Comparison of ENCODE assay signal across 13 cellular contexts in the genomic region with DNA sequence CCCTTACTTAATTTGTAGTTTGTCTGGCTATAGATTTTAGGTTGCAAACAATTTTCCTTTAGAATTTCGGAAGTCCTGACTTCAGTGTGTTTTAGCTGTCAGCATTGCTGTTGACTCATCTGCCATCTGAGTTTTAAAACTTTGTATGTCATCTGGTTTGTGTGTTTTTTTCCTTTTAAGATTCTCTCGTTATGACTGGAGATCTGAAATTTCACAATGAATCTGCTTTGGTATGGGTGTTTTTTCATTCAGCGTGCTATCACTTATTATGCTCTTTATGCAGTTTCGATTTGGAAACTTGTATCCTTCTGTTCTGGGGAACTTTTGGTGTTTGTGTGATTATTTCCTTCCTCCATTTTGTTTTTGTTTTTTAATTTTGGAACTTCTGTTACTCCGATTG. TPM values are rescaled to one million over a fixed set of nuclear protein-coding genes. Genes with fewer than 3 reads are reported as not detected.
DNase-seq lines count a peak whose midpoint lies in the region; ATAC-seq lines count a peak whose summit lies in the region.
"Had no signal": no experiment of that assay in that cellular context is flagged by ENCODE, and none has a peak within 500 bp of the region (broad histone marks: within the 10 kb centered on the region; RNA-seq: fewer than 3 reads in every experiment).

No MANE protein-coding gene starts in this region.

- H3K4me3 Mint-ChIP-seq in T-helper 1 cell treated with Interleukin-12 subunit alpha and Interleukin-12 subunit beta and Interleukin-4 antibody, amounts not matched to agents 30 μg/mL and 1 μg/mL, for 36 hours = peak overlapping the region; percentile 35
- H3K4me3 Mint-ChIP-seq: activated naive CD4-positive, alpha-beta T cell treated with anti-CD3 and anti-CD28 coated beads, Interleukin-2, amount 50 U/mL, for 24 hours; CD14-positive monocyte had no signal

- peaks cover 34% of the 10 kb centered on the region for H3K9me3 Mint-ChIP-seq in T-helper 1 cell treated with Interleukin-12 subunit alpha and Interleukin-12 subunit beta and Interleukin-4 antibody, amounts not matched to agents 30 μg/mL and 1 μg/mL, for 36 hours

- peak overlapping the region; percentile 76 for H3K27ac Mint-ChIP-seq in T-helper 1 cell treated with Interleukin-12 subunit alpha and Interleukin-12 subunit beta and Interleukin-4 antibody, amounts not matched to agents 30 μg/mL and 1 μg/mL, for 36 hours
- H3K27ac Mint-ChIP-seq: activated naive CD4-positive, alpha-beta T cell treated with anti-CD3 and anti-CD28 coated beads, Interleukin-2, amount 50 U/mL, for 24 hours; CD14-positive monocyte had no signal

- peaks cover 16% of the 10 kb centered on the region for H3K4me1 Mint-ChIP-seq in T-helper 1 cell treated with Interleukin-12 subunit alpha and Interleukin-12 subunit beta and Interleukin-4 antibody, amounts not matched to agents 30 μg/mL and 1 μg/mL, for 36 hours (ENCODE audit: low read depth)
- H3K4me1 Mint-ChIP-seq: CD14-positive monocyte had no signal

- ATAC-seq in GM18873 (IDR thresholded peaks at IDR 0.05; ENCODE audit: low FRiP score, unreplicated experiment) = peak; percentile 82
- peak; percentile 66 for ATAC-seq in HG02623 (IDR thresholded peaks at IDR 0.05; ENCODE audit: unreplicated experiment)

- H3K36me3 Mint-ChIP-seq in T-helper 1 cell treated with Interleukin-12 subunit alpha and Interleukin-12 subunit beta and Interleukin-4 antibody, amounts not matched to agents 30 μg/mL and 1 μg/mL, for 36 hours (ENCODE audit: low read depth) = peaks cover 5% of the 10 kb centered on the region
- H3K36me3 Mint-ChIP-seq: CD14-positive monocyte had no signal

- no peaks in the 10 kb centered on the region for H3K27me3 Mint-ChIP-seq in T-helper 1 cell treated with Interleukin-12 subunit alpha and Interleukin-12 subunit beta and Interleukin-4 antibody, amounts not matched to agents 30 μg/mL and 1 μg/mL, for 36 hours (ENCODE audit: low read depth)

- DNase-seq in EH (ENCODE audit: low read depth) (peak; percentile 24), DMS53 treated with DMSO at 0.1 percent for 48 hours (lab: John Stamatoyannopoulos, UW; ENCODE audit: unreplicated experiment) (no peak), SKM-1 (lab: John Stamatoyannopoulos, UW; ENCODE audit: unreplicated experiment) (no peak), mesenteric fat pad (ENCODE audit: low spot score) (no peak), NCI-H187 (lab: John Stamatoyannopoulos, UW) (no peak)
- DNase-seq: dorsolateral prefrontal cortex, NCI-H1092, OCI-M1 had no signal

RNA-seq across cellular contexts. Expression of a gene that starts 53.7 kb away (rescaled TPM):
- 37.2 TPM for total RNA-seq in mesenteric fat pad
